8 cellular contexts compared by ENCODE assay signal in the genomic region with DNA sequence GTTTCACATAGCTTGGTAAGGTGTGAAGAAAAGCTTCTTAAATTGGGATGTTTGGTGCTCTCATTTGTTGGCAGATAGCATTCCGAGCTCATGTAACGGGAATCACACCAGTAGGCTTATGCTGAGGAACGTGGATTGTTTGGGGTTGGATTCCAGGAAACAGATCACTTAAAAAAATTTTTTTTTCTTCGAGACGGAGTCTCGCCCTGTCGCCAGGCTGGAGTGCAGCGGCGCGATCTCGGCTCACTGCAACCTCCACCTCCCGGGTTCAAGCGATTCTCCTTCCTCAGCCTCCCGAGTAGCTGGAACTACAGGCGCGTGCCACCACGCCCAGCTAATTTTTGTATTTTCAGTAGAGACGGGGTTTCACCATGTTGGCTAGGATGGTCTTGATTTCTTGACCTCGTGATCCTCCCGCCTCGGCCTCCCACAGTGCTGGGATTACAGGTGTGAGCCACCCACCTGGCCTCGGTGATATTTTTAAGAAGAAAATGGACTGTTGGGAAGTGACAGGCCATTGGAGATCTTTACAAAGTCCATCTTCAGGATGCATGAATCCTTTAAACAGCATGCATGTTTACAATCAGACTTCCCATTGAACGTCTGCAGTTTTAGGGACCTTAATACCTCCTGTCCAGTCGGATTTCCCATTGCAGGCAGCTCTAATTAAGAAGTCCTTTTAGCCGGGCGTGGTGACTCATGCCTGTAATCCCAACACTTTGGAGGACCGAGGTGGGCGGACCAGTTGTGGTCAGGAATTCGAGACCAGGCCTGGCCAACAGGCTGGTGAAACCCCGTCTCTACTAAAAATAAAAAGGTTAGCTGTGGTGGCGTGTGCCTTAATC. TPM values are rescaled to one million over a fixed set of nuclear protein-coding genes. Genes with fewer than 3 reads are reported as not detected.
DNase-seq lines count a peak whose midpoint lies in the region; ATAC-seq and TF ChIP-seq lines count a peak whose summit lies in the region.
"Not testable (repeated sequence)": the region's sequence is repeated elsewhere in the genome, so short reads cannot be mapped to it uniquely, and the experiment has no call there.

No MANE protein-coding gene starts in this region.

- not testable (repeated sequence) for H3K27me3 ChIP-seq in HUES64 (ENCODE audit: insufficient read depth, low read length); SU-DHL-6 (ENCODE audit: low read length); neural progenitor cell; thymus (ENCODE audit: control insufficient read depth, insufficient read depth)

- H3K4me3 Mint-ChIP-seq in Calu3 (ENCODE audit: low read depth, unreplicated experiment) (peak overlapping the region; percentile 74), immature natural killer cell (peak overlapping the region; percentile 10 to 57 (median 44)), neural progenitor cell (peak overlapping the region; percentile 79)
- H3K4me3 Mint-ChIP-seq in activated naive CD8-positive, alpha-beta T cell treated with anti-CD3 and anti-CD28 coated beads, Interleukin-2, amount 10 ng/mL, durations not matched to agents 7 days and 5 days = peak overlapping the region; percentile 70

- H2AFZ ChIP-seq in SU-DHL-6 (ENCODE audit: low read depth, low read length, severe bottlenecking); neural progenitor cell (replicated peaks): not testable (repeated sequence)

- H3K4me2 ChIP-seq in SU-DHL-6 (ENCODE audit: low read depth, low read length, poor library complexity, severe bottlenecking) = peak overlapping the region; percentile 41
- peak overlapping the region; percentile 73 for H3K4me2 ChIP-seq in neural progenitor cell

- H3K4me3 ChIP-seq in HUES64 (ENCODE audit: low read length) (peak overlapping the region; percentile 53), SU-DHL-6 (ENCODE audit: insufficient read depth, low read length, poor library complexity, severe bottlenecking) (peak overlapping the region; percentile 38), epithelial cell of proximal tubule (ENCODE audit: low read depth, low read length) (peak overlapping the region; percentile 50), neural progenitor cell (peak overlapping the region; percentile 50), thymus (ENCODE audit: low read length) (peak overlapping the region; percentile 23)

- H4K20me1 ChIP-seq in SU-DHL-6 (ENCODE audit: low read depth, low read length); neural progenitor cell (ENCODE audit: low read depth): not testable (repeated sequence)

- POLR2A ChIA-PET in activated naive CD8-positive, alpha-beta T cell treated with anti-CD3 and anti-CD28 coated beads, Interleukin-2, amount 10 ng/mL, durations not matched to agents 7 days and 5 days (lab: Charles Lee) = not testable (repeated sequence)

- not testable (repeated sequence) for H3K9me2 ChIP-seq in SU-DHL-6 (replicated peaks; ENCODE audit: insufficient read depth, low read length)

- H3K27ac ChIP-seq in HUES64 (ENCODE audit: low read depth, low read length); SU-DHL-6 (ENCODE audit: low read depth, low read length); neural progenitor cell; thymus (ENCODE audit: low read depth): not testable (repeated sequence)

- H3F3A ChIP-seq in SU-DHL-6 (ENCODE audit: insufficient read depth); neural progenitor cell (ENCODE audit: low read depth): not testable (repeated sequence)

- 14% methylated on average over 13 of the region's 31 CpGs for WGBS in HUES64
- WGBS in thymus = 49% methylated on average over 24 of the region's 31 CpGs

- CTCF ChIA-PET in Calu3 (lab: Charles Lee) = not testable (repeated sequence)

- not testable (repeated sequence) for ATAC-seq in activated naive CD8-positive, alpha-beta T cell treated with anti-CD3 and anti-CD28 coated beads, Interleukin-2, amount 10 ng/mL, durations not matched to agents 7 days and 5 days (ENCODE audit: low read depth)

- TF ChIP-seq CTCF in Calu3 (IDR thresholded peaks at IDR 0.05; ENCODE audit: unreplicated experiment); SU-DHL-6 (IDR thresholded peaks at IDR 0.05; ENCODE audit: insufficient read depth, low read length, poor library complexity, severe bottlenecking); epithelial cell of proximal tubule (conservative IDR thresholded peaks at IDR 0.05; ENCODE audit: low read depth, low read length); neural progenitor cell (IDR thresholded peaks at IDR 0.05): not testable (repeated sequence)

- H3K4me1 Mint-ChIP-seq in Calu3 (ENCODE audit: low read depth, unreplicated experiment); activated naive CD8-positive, alpha-beta T cell treated with anti-CD3 and anti-CD28 coated beads, Interleukin-2, amount 10 ng/mL, durations not matched to agents 7 days and 5 days; immature natural killer cell; neural progenitor cell: not testable (repeated sequence)

- not testable (repeated sequence) for H3K4me1 ChIP-seq in HUES64 (ENCODE audit: insufficient read depth, low read length); neural progenitor cell; thymus (ENCODE audit: control insufficient read depth, insufficient read depth, low read length)

- H3K27ac Mint-ChIP-seq in Calu3 (ENCODE audit: unreplicated experiment) = peak overlapping the region; percentile 69
- not testable (repeated sequence) for H3K27ac Mint-ChIP-seq in activated naive CD8-positive, alpha-beta T cell treated with anti-CD3 and anti-CD28 coated beads, Interleukin-2, amount 10 ng/mL, durations not matched to agents 7 days and 5 days; immature natural killer cell; neural progenitor cell

- H3K36me3 ChIP-seq in HUES64 (ENCODE audit: insufficient read depth, low read length); SU-DHL-6 (ENCODE audit: low read length); neural progenitor cell; thymus (ENCODE audit: control insufficient read depth, insufficient read depth): not testable (repeated sequence)

- DNase-seq in Calu3; activated naive CD8-positive, alpha-beta T cell treated with anti-CD3 and anti-CD28 coated beads, Interleukin-2, amount 10 ng/mL, durations not matched to agents 7 days and 5 days; epithelial cell of proximal tubule (ENCODE audit: low read depth); immature natural killer cell; neural progenitor cell (ENCODE audit: low spot score): not testable (repeated sequence)

- H3K9me3 Mint-ChIP-seq in Calu3 (ENCODE audit: low read depth, unreplicated experiment); activated naive CD8-positive, alpha-beta T cell treated with anti-CD3 and anti-CD28 coated beads, Interleukin-2, amount 10 ng/mL, durations not matched to agents 7 days and 5 days; immature natural killer cell; neural progenitor cell: not testable (repeated sequence)

- H3K9me3 ChIP-seq in HUES64 (ENCODE audit: insufficient read depth, low read depth, low read length); SU-DHL-6 (ENCODE audit: insufficient read depth, low read length); neural progenitor cell (ENCODE audit: low read depth); thymus (ENCODE audit: control insufficient read depth): not testable (repeated sequence)

- H3K9ac ChIP-seq in HUES64 (ENCODE audit: low read depth, low read length) (peak overlapping the region; percentile 44; the same call in 1 of the 2 replicates), SU-DHL-6 (ENCODE audit: low read length) (peak overlapping the region; percentile 49; the same call in 1 of the 2 replicates)
- not testable (repeated sequence) for H3K9ac ChIP-seq in neural progenitor cell

- intact Hi-C loops in Calu3 (cut with micrococcal nuclease; ENCODE audit: unreplicated experiment) = not testable (repeated sequence)

- peaks cover 16% of the 10 kb centered on the region for H3K36me3 Mint-ChIP-seq in Calu3 (ENCODE audit: insufficient read depth, unreplicated experiment)
- not testable (repeated sequence) for H3K36me3 Mint-ChIP-seq in activated naive CD8-positive, alpha-beta T cell treated with anti-CD3 and anti-CD28 coated beads, Interleukin-2, amount 10 ng/mL, durations not matched to agents 7 days and 5 days; immature natural killer cell; neural progenitor cell

- not testable (repeated sequence) for H3K79me2 ChIP-seq in SU-DHL-6 (ENCODE audit: insufficient read depth, low read length)
- H3K79me2 ChIP-seq in neural progenitor cell (ENCODE audit: low read depth) = peaks cover 10% of the 10 kb centered on the region

- not testable (repeated sequence) for BruUV-seq in Calu3 (replicated peaks; lab: Mats Ljungman, UMichigan)

- H3K27me3 Mint-ChIP-seq in Calu3 (ENCODE audit: unreplicated experiment); activated naive CD8-positive, alpha-beta T cell treated with anti-CD3 and anti-CD28 coated beads, Interleukin-2, amount 10 ng/mL, durations not matched to agents 7 days and 5 days; immature natural killer cell (ENCODE audit: low read depth in 3 of 3); neural progenitor cell (ENCODE audit: insufficient read depth, low read depth): not testable (repeated sequence)

RNA-seq across cellular contexts. Expression of a gene that starts 0.8 kb away (rescaled TPM):
- total RNA-seq in Calu3 (2022) (28.5 and 28.8 TPM in 2 replicates), epithelial cell of proximal tubule (23.2 and 40.7 TPM in 2 replicates), neural progenitor cell (ENCODE audit: low replicate concordance) (70.5 and 71.9 TPM in 2 replicates)
- 42.0 TPM for polyA plus RNA-seq in HUES64 (2013, experiment 1 of 2)
- 45.1 TPM for polyA plus RNA-seq in HUES64 (2013, experiment 2 of 2)
- 10 to 100 TPM; 33.4 to 33.8 TPM for total RNA-seq in activated naive CD8-positive, alpha-beta T cell treated with anti-CD3 and anti-CD28 coated beads, Interleukin-2, amount 10 ng/mL, durations not matched to agents 7 days and 5 days
- polyA plus RNA-seq in immature natural killer cell (10 to 100 TPM; 18.7 to 25.3 (median 24.8) TPM), thymus (27.9 TPM)
